Comparison of ENCODE assay signal across 8 cellular contexts in the genomic region with DNA sequence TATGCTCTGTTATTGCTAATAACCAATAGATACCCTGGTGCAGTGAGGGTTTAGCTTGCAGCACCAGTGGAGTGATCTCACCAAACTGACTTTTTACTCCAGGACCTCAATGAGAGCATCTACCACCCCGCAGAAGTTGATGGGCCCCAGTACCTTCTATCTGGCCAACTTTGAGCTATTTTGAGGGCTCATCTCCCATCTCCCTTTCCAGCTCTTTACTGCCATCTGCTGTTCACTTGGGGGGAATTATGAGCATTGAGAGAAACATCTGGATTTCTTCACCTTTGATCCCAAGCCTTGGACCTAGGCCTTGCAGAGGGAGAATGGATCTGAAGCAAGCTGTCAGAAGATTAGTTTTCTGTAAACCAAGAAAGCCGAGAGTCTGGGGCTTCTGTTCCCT.
A peak's percentile ranks its signal among the peaks of the same experiment; 100 is the strongest.
DNase-seq lines count a peak whose midpoint lies in the region; ATAC-seq and TF ChIP-seq lines count a peak whose summit lies in the region.

No MANE protein-coding gene starts in this region.

- CTCF ChIA-PET in activated CD4-positive, alpha-beta memory T cell treated with anti-CD3 and anti-CD28 coated beads for 36 hours (lab: Charles Lee), result interaction anchor here (0.6 to 4.2 kb wide), 43 partner anchors 11 to 433 kb away, joined by 3 to 57 read pairs (median 4); a partner anchor contains a TSS

- H3K9me3 Mint-ChIP-seq in activated CD4-positive, alpha-beta memory T cell treated with anti-CD3 and anti-CD28 coated beads for 36 hours, result no peaks in the 10 kb centered on the region
- no peaks in the 10 kb centered on the region for H3K9me3 Mint-ChIP-seq in osteocyte (ENCODE audit: unreplicated experiment)

- H3K4me3 ChIP-seq in NB4 (ENCODE audit: low read depth, low read length) (no peak overlapping the region), fibroblast of pulmonary artery (replicated peaks; ENCODE audit: low read depth, low read length) (no peak overlapping the region)

- H3K27ac Mint-ChIP-seq in activated CD4-positive, alpha-beta memory T cell treated with anti-CD3 and anti-CD28 coated beads for 36 hours, result no peak overlapping the region
- H3K27ac Mint-ChIP-seq in osteocyte (ENCODE audit: unreplicated experiment), result no peak overlapping the region

- POLR2A ChIA-PET in activated CD4-positive, alpha-beta memory T cell treated with anti-CD3 and anti-CD28 coated beads for 36 hours (lab: Charles Lee), result no interaction called here

- intact Hi-C loops in activated CD4-positive, alpha-beta memory T cell treated with anti-CD3 and anti-CD28 coated beads for 36 hours (cut with micrococcal nuclease), result loop anchor here (1.0 to 5.0 kb wide), 2 partner anchors 144 to 235 kb away; a partner anchor contains a TSS

- peak; percentile 1 to 52 for DNase-seq in NCI-H526 (lab: John Stamatoyannopoulos, UW)
- no peak for DNase-seq in NCI-H526 treated with DMSO at 0.1 percent for 48 hours (lab: John Stamatoyannopoulos, UW)
- DNase-seq in NB4 (ENCODE audit: low read depth), result peak; percentile 63
- DNase-seq in activated CD4-positive, alpha-beta memory T cell treated with anti-CD3 and anti-CD28 coated beads for 36 hours, result peak; percentile 16
- DNase-seq in fibroblast of pulmonary artery (ENCODE audit: low read depth), result peak; percentile 67
- DNase-seq in osteocyte (ENCODE audit: extremely low spot score, unreplicated experiment), result no peak

- TF ChIP-seq POLR2A in NB4 (IDR thresholded peaks at IDR 0.05; ENCODE audit: extremely low read depth, insufficient read length), result no peak

- H3K4me3 Mint-ChIP-seq in activated CD4-positive, alpha-beta memory T cell treated with anti-CD3 and anti-CD28 coated beads for 36 hours, result no peak overlapping the region
- H3K4me3 Mint-ChIP-seq in osteocyte (ENCODE audit: unreplicated experiment), result no peak overlapping the region

- peak; percentile 64 for TF ChIP-seq CTCF in NB4 (IDR thresholded peaks at IDR 0.05; ENCODE audit: low read depth, low read length)
- TF ChIP-seq CTCF in fibroblast of pulmonary artery (IDR thresholded peaks at IDR 0.05; ENCODE audit: low read length, missing control alignments), result peak; percentile 66
- TF ChIP-seq CTCF in osteocyte (IDR thresholded peaks at IDR 0.05), result peak; percentile 84

- H3K36me3 Mint-ChIP-seq in activated CD4-positive, alpha-beta memory T cell treated with anti-CD3 and anti-CD28 coated beads for 36 hours, result no peaks in the 10 kb centered on the region
- no peaks in the 10 kb centered on the region for H3K36me3 Mint-ChIP-seq in osteocyte (ENCODE audit: unreplicated experiment)

- ATAC-seq in GM21576 (IDR thresholded peaks at IDR 0.05; ENCODE audit: unreplicated experiment), result peak; percentile 49
- no peak for ATAC-seq in GM18520 (IDR thresholded peaks at IDR 0.05; ENCODE audit: unreplicated experiment)

- peaks cover 5% of the 10 kb centered on the region for H3K4me1 Mint-ChIP-seq in activated CD4-positive, alpha-beta memory T cell treated with anti-CD3 and anti-CD28 coated beads for 36 hours (ENCODE audit: low read depth)
- peaks cover 1% of the 10 kb centered on the region for H3K4me1 Mint-ChIP-seq in osteocyte (ENCODE audit: unreplicated experiment)

- H3K27me3 Mint-ChIP-seq in activated CD4-positive, alpha-beta memory T cell treated with anti-CD3 and anti-CD28 coated beads for 36 hours, result no peaks in the 10 kb centered on the region
- no peaks in the 10 kb centered on the region for H3K27me3 Mint-ChIP-seq in osteocyte (ENCODE audit: unreplicated experiment)

Comparison
In these comparisons a context has a peak if more than half of its experiments do, and no peak if none do; other contexts are left out.
1. DNase-seq: peak in NCI-H526 (2 of 2), NB4 (single experiment), activated CD4-positive, alpha-beta memory T cell treated with anti-CD3 and anti-CD28 coated beads for 36 hours (single experiment) and fibroblast of pulmonary artery (single experiment); none in NCI-H526 treated with DMSO at 0.1 percent for 48 hours (single experiment) and osteocyte (single experiment).
2. Peak in every context shown above with its lines, with median percentiles within 50 percentile points of each other: CTCF ChIP-seq.